ENCODE assay signal across 11 cellular contexts in the genomic region with DNA sequence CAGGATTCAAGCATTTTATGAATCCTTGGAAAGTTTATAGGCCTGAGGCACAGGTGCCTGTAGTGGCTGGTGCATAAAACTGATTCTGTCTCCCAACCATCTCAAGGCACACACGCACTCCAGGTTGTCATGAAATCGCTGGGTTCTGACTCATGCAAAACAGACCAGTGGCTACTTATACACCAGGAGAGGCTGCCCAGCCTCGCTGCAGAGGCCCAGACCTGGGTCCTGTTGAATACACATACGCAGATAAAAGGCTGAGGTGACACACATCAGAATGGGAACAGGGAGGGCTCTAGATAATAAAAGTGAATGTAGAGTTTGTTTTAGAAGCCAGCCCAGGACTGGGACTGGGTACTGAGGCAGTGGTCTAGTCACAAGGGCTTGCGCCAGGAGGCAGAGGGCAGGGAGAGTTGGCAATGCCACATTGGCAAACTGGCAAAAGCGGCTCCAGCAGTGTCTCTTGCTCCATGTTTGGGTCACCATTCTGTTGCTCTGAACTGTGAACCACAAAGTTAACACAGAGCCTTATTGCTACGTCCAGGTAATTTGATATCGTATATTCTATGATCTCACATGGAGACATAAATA. TPM values are rescaled to one million over a fixed set of nuclear protein-coding genes. Genes with fewer than 3 reads are reported as not detected.
DNase-seq lines count a peak whose midpoint lies in the region; ATAC-seq, FAIRE-seq and TF ChIP-seq lines count a peak whose summit lies in the region.
"Had no signal": no experiment of that assay in that cellular context is flagged by ENCODE, and none has a peak within 500 bp of the region (broad histone marks: within the 10 kb centered on the region; RNA-seq: fewer than 3 reads in every experiment).

No MANE protein-coding gene starts in this region.

- no peaks in the 10 kb centered on the region for H3K9me2 ChIP-seq in PC-3 (replicated peaks; ENCODE audit: low read length)

- H3K27ac ChIP-seq in PC-3 (ENCODE audit: low read length), result no peak overlapping the region
- no peak overlapping the region for H3K27ac ChIP-seq in osteoblast (ENCODE audit: low read depth, low read length)

- H3K4me3 ChIP-seq in PC-3 (ENCODE audit: low read length), result peak overlapping the region; percentile 79; the same call in 1 of the 2 replicates
- peak overlapping the region; percentile 38 for H3K4me3 ChIP-seq in endocrine pancreas (ENCODE audit: control insufficient read depth, insufficient read depth, low read length)
- H3K4me3 ChIP-seq in osteoblast (ENCODE audit: insufficient read depth, low read length), result peak overlapping the region; percentile 81

- FAIRE-seq in frontal cortex (lab: Jason Lieb, UNC), result no peak
- FAIRE-seq: GM12892 had no signal

- no peak for ATAC-seq in PC-3
- ATAC-seq in GM21717 (IDR thresholded peaks at IDR 0.05; ENCODE audit: unreplicated experiment), result no peak
- no peak for ATAC-seq in HG03175 (IDR thresholded peaks at IDR 0.05; ENCODE audit: unreplicated experiment)

- H3K36me3 ChIP-seq in PC-3 (ENCODE audit: low read depth, low read length), result no peaks in the 10 kb centered on the region
- H3K36me3 ChIP-seq in endocrine pancreas (ENCODE audit: control insufficient read depth, insufficient read depth, low read length), result no peaks in the 10 kb centered on the region
- H3K36me3 ChIP-seq in osteoblast (ENCODE audit: insufficient read depth, low read length), result no peaks in the 10 kb centered on the region

- H4K20me1 ChIP-seq in PC-3 (ENCODE audit: low read length) (no peaks in the 10 kb centered on the region), osteoblast (ENCODE audit: insufficient read depth, low read length) (no peaks in the 10 kb centered on the region)

- H3K9me3 ChIP-seq in PC-3 (ENCODE audit: low read length) (no peaks in the 10 kb centered on the region), endocrine pancreas (ENCODE audit: control insufficient read depth, low read length) (no peaks in the 10 kb centered on the region), osteoblast (ENCODE audit: low read depth, low read length) (no peaks in the 10 kb centered on the region)

- H2AFZ ChIP-seq in PC-3 (ENCODE audit: low read length), result peak overlapping the region; percentile 100; the same call in 1 of the 2 replicates
- no peak overlapping the region for H2AFZ ChIP-seq in osteoblast (ENCODE audit: low read length)

- H3K4me1 ChIP-seq in PC-3 (ENCODE audit: insufficient read depth, low read length), result peaks cover 10% of the 10 kb centered on the region; the same call in 1 of the 2 replicates
- no peaks in the 10 kb centered on the region for H3K4me1 ChIP-seq in endocrine pancreas (ENCODE audit: control insufficient read depth, insufficient read depth, low read length)
- H3K4me1 ChIP-seq in osteoblast (ENCODE audit: insufficient read depth, low read length), result peaks cover 4% of the 10 kb centered on the region

- DNase-seq in EH (ENCODE audit: low read depth) (peak; percentile 11), PC-3 (peak; percentile 16), osteoblast (ENCODE audit: insufficient read length, low spot score, missing footprints) (no peak), frontal cortex (ENCODE audit: low spot score in 2 of 2) (no peak), SIG-M5 treated with dmso at 0.1 percent for 504 hours (lab: John Stamatoyannopoulos, UW; ENCODE audit: unreplicated experiment) (no peak)
- DNase-seq: NCI-H226; stimulated activated CD4-positive, alpha-beta T cell treated with anti-CD3 and anti-CD28 coated beads, Interleukin-4, amount 100 ng/mL, for 4 hours had no signal

- H3K27me3 ChIP-seq in PC-3 (ENCODE audit: low read length) (no peaks in the 10 kb centered on the region), endocrine pancreas (ENCODE audit: control insufficient read depth, insufficient read depth, low read length) (no peaks in the 10 kb centered on the region), osteoblast (ENCODE audit: insufficient read depth, low read length) (no peaks in the 10 kb centered on the region)

- intact Hi-C loops in PC-3 (cut with micrococcal nuclease), result loop anchor here (5.0 kb wide), 2 partner anchors 288 to 598 kb away; no protein-coding TSS in a partner anchor

- H3K9ac ChIP-seq in PC-3 (ENCODE audit: low read length) (no peak overlapping the region), endocrine pancreas (ENCODE audit: control insufficient read depth, insufficient read depth, low read length) (no peak overlapping the region)

- no peaks in the 10 kb centered on the region for H3K79me2 ChIP-seq in PC-3 (ENCODE audit: low read length)
- no peaks in the 10 kb centered on the region for H3K79me2 ChIP-seq in osteoblast (ENCODE audit: insufficient read depth, low read length)

- H3F3A ChIP-seq in PC-3 (ENCODE audit: low read length, unreplicated experiment), result no peaks in the 10 kb centered on the region

- POLR2A ChIA-PET in PC-3 (lab: Charles Lee; ENCODE audit: unreplicated experiment), result no interaction called here

- BruUV-seq in PC-3 (replicated peaks; lab: Mats Ljungman, UMichigan), result no TSS peak

- TF ChIP-seq CTCF in PC-3 (conservative IDR thresholded peaks at IDR 0.05; ENCODE audit: low read depth, low read length) (no peak), osteoblast (IDR thresholded peaks at IDR 0.05; ENCODE audit: extremely low read depth, low read depth, low read length) (no peak)

- CTCF ChIA-PET in PC-3 (lab: Charles Lee), result no interaction called here

- H3K4me2 ChIP-seq in PC-3 (ENCODE audit: low read length) (peak overlapping the region; percentile 90), osteoblast (ENCODE audit: insufficient read depth, low read length) (peak overlapping the region; percentile 83)

RNA-seq across cellular contexts. Expression of a gene that starts 13.6 kb away (rescaled TPM):
- total RNA-seq in PC-3 (2014; rRNA removed) (not detected in 2 replicates), osteoblast (not detected in 2 replicates), frontal cortex (not detected)

RNA-seq across cellular contexts. Expression of a gene that starts 54.4 kb away (rescaled TPM):
- not detected in 2 replicates for total RNA-seq in PC-3 (2014; rRNA removed)
- total RNA-seq in osteoblast, result not detected in 2 replicates
- total RNA-seq in frontal cortex, result not detected

Comparison
In these comparisons a context has a peak if more than half of its experiments do, and no peak if none do; other contexts are left out.
1. DNase-seq: peak in EH (single experiment) and PC-3 (single experiment); none in osteoblast (single experiment), frontal cortex (0 of 2) and SIG-M5 treated with dmso at 0.1 percent for 504 hours (single experiment).
2. Peak in every context shown above with its lines, with median percentiles within 50 percentile points of each other: H3K4me3 ChIP-seq.